In the genomic region with DNA sequence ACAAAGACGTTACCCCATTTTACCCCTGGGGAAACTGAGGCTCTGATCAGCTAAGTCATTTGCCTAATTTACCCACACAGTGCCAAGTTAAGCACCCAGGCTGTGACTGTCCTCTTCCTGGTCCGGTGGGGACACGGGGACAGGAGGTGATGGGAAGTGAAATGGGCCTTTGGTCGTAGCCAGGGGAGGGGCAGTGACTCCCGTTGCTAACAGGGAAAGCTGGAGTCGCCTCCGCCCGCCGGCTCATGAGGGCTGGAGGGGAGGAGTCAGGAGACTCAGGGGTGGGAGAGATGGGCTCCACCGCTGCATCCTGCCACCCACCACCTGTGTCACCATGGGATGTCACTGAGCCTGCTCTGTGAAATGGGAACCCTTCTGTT, we compare ENCODE assay signal across 19 cellular contexts.
"Had no signal": no experiment of that assay in that cellular context is flagged by ENCODE, and none has a peak within 500 bp of the region (broad histone marks: within the 10 kb centered on the region; RNA-seq: fewer than 3 reads in every experiment).

No MANE protein-coding gene starts in this region.

- H3K4me3 ChIP-seq: colonic mucosa, esophagus squamous epithelium, gastrocnemius medialis, tibial artery had no signal

- H3K27me3 ChIP-seq: colonic mucosa, gastrocnemius medialis had no signal

- H3K36me3 ChIP-seq: colonic mucosa, gastrocnemius medialis had no signal

- ATAC-seq: activated CD8-positive, alpha-beta memory T cell treated with anti-CD3 and anti-CD28 coated beads, Interleukin-2, amount 10 ng/mL, durations not matched to agents 7 days and 5 days; activated CD8-positive, alpha-beta T cell treated with anti-CD3 and anti-CD28 coated beads for 36 hours; activated naive CD4-positive, alpha-beta T cell treated with anti-CD3 and anti-CD28 coated beads, Interleukin-2, amount 50 U/mL, for 72 hours had no signal

- H3K27ac Mint-ChIP-seq: activated CD4-positive, alpha-beta T cell treated with anti-CD3 and anti-CD28 coated beads, Interleukin-2, amount 10 ng/mL, durations not matched to agents 7 days and 5 days; activated CD8-positive, alpha-beta memory T cell treated with anti-CD3 and anti-CD28 coated beads, Interleukin-2, amount 10 ng/mL, durations not matched to agents 7 days and 5 days; activated CD8-positive, alpha-beta T cell treated with anti-CD3 and anti-CD28 coated beads for 36 hours; endodermal cell; stimulated activated naive CD8-positive, alpha-beta T cell treated with anti-CD3 and anti-CD28 coated beads, Interleukin-15, Interleukin-2, amounts not matched to agents 100 ng/mL and 50 ng/mL, for 24 hours had no signal

- H3K27ac ChIP-seq: colonic mucosa, esophagus squamous epithelium, gastrocnemius medialis, tibial artery, WERI-Rb-1 had no signal

- DNase-seq: activated CD4-positive, alpha-beta T cell treated with anti-CD3 and anti-CD28 coated beads, Interleukin-2, amount 10 ng/mL, durations not matched to agents 7 days and 5 days; activated CD4-positive, CD25-positive, alpha-beta regulatory T cell treated with anti-CD3 and anti-CD28 coated beads, Interleukin-2, amount 50 U/mL, for 72 hours; activated CD8-positive, alpha-beta memory T cell treated with anti-CD3 and anti-CD28 coated beads, Interleukin-2, amount 10 ng/mL, durations not matched to agents 7 days and 5 days; activated CD8-positive, alpha-beta T cell treated with anti-CD3 and anti-CD28 coated beads for 36 hours; activated T-cell treated with anti-CD3 and anti-CD28 coated beads, Interleukin-2, amount 50 U/mL, for 1 hour; colonic mucosa; endodermal cell; esophagus squamous epithelium; hippocampal formation; mesenchymal stem cell; occipital lobe; stimulated activated CD4-positive, alpha-beta T cell treated with anti-CD3 and anti-CD28 coated beads, Interleukin-4, amount 100 ng/mL, for 24 hours; substantia nigra; WERI-Rb-1 had no signal

- H3K36me3 Mint-ChIP-seq: activated CD8-positive, alpha-beta memory T cell treated with anti-CD3 and anti-CD28 coated beads, Interleukin-2, amount 10 ng/mL, durations not matched to agents 7 days and 5 days; activated naive CD4-positive, alpha-beta T cell treated with anti-CD3 and anti-CD28 coated beads, Interleukin-2, amount 50 U/mL, for 72 hours had no signal

- H3K4me1 ChIP-seq: colonic mucosa, esophagus squamous epithelium, gastrocnemius medialis, tibial artery had no signal

- H3K9me3 ChIP-seq: colonic mucosa, esophagus squamous epithelium, gastrocnemius medialis, tibial artery had no signal

- H3K4me3 Mint-ChIP-seq: activated CD4-positive, alpha-beta T cell treated with anti-CD3 and anti-CD28 coated beads, Interleukin-2, amount 10 ng/mL, durations not matched to agents 7 days and 5 days; activated CD8-positive, alpha-beta memory T cell treated with anti-CD3 and anti-CD28 coated beads, Interleukin-2, amount 10 ng/mL, durations not matched to agents 7 days and 5 days; activated CD8-positive, alpha-beta T cell treated with anti-CD3 and anti-CD28 coated beads for 36 hours; central memory CD8-positive, alpha-beta T cell; endodermal cell; stimulated activated naive CD8-positive, alpha-beta T cell treated with anti-CD3 and anti-CD28 coated beads, Interleukin-15, Interleukin-2, amounts not matched to agents 100 ng/mL and 50 ng/mL, for 24 hours had no signal

- H3K9me3 Mint-ChIP-seq: activated CD4-positive, alpha-beta T cell treated with anti-CD3 and anti-CD28 coated beads, Interleukin-2, amount 10 ng/mL, durations not matched to agents 7 days and 5 days; activated CD8-positive, alpha-beta T cell treated with anti-CD3 and anti-CD28 coated beads for 36 hours; activated naive CD4-positive, alpha-beta T cell treated with anti-CD3 and anti-CD28 coated beads, Interleukin-2, amount 50 U/mL, for 72 hours; central memory CD8-positive, alpha-beta T cell; endodermal cell; stimulated activated naive CD8-positive, alpha-beta T cell treated with anti-CD3 and anti-CD28 coated beads, Interleukin-15, Interleukin-2, amounts not matched to agents 100 ng/mL and 50 ng/mL, for 24 hours had no signal
